Comparison of ENCODE assay signal across 8 cellular contexts in genomic region chr6:157022022-157022740, GRCh38.
A peak's percentile ranks its signal among the peaks of the same experiment; 100 is the strongest.
DNase-seq lines count a peak whose midpoint lies in the region; ATAC-seq, FAIRE-seq and TF ChIP-seq lines count a peak whose summit lies in the region.

No MANE protein-coding gene starts in this region.

- H3K9me3 ChIP-seq in esophagus muscularis mucosa = no peaks in the 10 kb centered on the region
- no peaks in the 10 kb centered on the region for H3K9me3 ChIP-seq in muscle layer of duodenum (ENCODE audit: control insufficient read depth in 1 of 2, low read length in 2 of 2)

- intact Hi-C loops in esophagus muscularis mucosa (cut with DNase I) = loop anchor here (2.0 to 10.0 kb wide), 2 partner anchors 335 to 457 kb away; no protein-coding TSS in a partner anchor

- H3K4me3 ChIP-seq in esophagus muscularis mucosa = peak overlapping the region; percentile 74 to 93 (median 80)
- peak overlapping the region; percentile 72 to 77 for H3K4me3 ChIP-seq in muscle layer of duodenum (ENCODE audit: low read depth in 1 of 2, low read length in 2 of 2)

- FAIRE-seq in RCC 7860 (lab: Jason Lieb, UNC) = no peak

- peak; percentile 58 for ATAC-seq in GM21723 (IDR thresholded peaks at IDR 0.05; ENCODE audit: unreplicated experiment)

- TF ChIP-seq CTCF in esophagus muscularis mucosa (IDR thresholded peaks at IDR 0.05) = no peak

- H3K4me1 ChIP-seq in esophagus muscularis mucosa (peaks cover 26 to 63% (median 41%) of the 10 kb centered on the region in 4 donors), muscle layer of duodenum (ENCODE audit: control insufficient read depth in 1 of 2, insufficient read depth in 2 of 2, low read length in 2 of 2) (peaks cover 12% of the 10 kb centered on the region in 2 donors)

- peak overlapping the region; percentile 96 to 100 (median 98) for H3K27ac ChIP-seq in esophagus muscularis mucosa (replicated peaks in 1 of 4)
- H3K27ac ChIP-seq in muscle layer of duodenum (ENCODE audit: low read length) = peak overlapping the region; percentile 91

- TF ChIP-seq POLR2A in esophagus muscularis mucosa (IDR thresholded peaks at IDR 0.05; ENCODE audit: low read depth) = peak; percentile 16

- WGBS in esophagus muscularis mucosa = 5% methylated on average over 18 of the region's 33 CpGs

- TF ChIP-seq EP300 in esophagus muscularis mucosa (IDR thresholded peaks at IDR 0.05) = no peak

- H3K36me3 ChIP-seq in esophagus muscularis mucosa (no peaks in the 10 kb centered on the region), muscle layer of duodenum (ENCODE audit: control insufficient read depth in 1 of 2, insufficient read depth in 2 of 2, low read length in 2 of 2) (peaks cover 0 to 11% of the 10 kb centered on the region in 2 donors)

- DNase-seq in DMS 273 treated with DMSO at 0.1 percent for 48 hours (lab: John Stamatoyannopoulos, UW) (peak; percentile 21), KG1 (lab: John Stamatoyannopoulos, UW) (peak; percentile 70), RCC 7860 (ENCODE audit: low spot score) (peak; percentile 66), activated T-helper 1 cell treated with Interleukin-2 at 50 U/mL for 16 hours (ENCODE audit: low read depth) (peak; percentile 77), esophagus muscularis mucosa (ENCODE audit: extremely low spot score) (peak; percentile 98)
- DNase-seq in stimulated activated CD8-positive, alpha-beta memory T cell treated with anti-CD3 and anti-CD28 coated beads, Interleukin-7, amount 100 ng/mL, for 4 hours (ENCODE audit: low read depth in 2 of 2) = peak; percentile 62 to 79

- H3K27me3 ChIP-seq in esophagus muscularis mucosa (no peaks in the 10 kb centered on the region), muscle layer of duodenum (ENCODE audit: low read depth, low read length) (no peaks in the 10 kb centered on the region)

Comparison
In these comparisons a context has a peak if more than half of its experiments do, and no peak if none do; other contexts are left out.
1. Peak in every context shown above with its lines: DNase-seq, ATAC-seq, H3K4me3 ChIP-seq and H3K27ac ChIP-seq.
2. DNase-seq: peak in every context shown above with its lines; median percentile 98 in esophagus muscularis mucosa; 77 in activated T-helper 1 cell treated with Interleukin-2 at 50 U/mL for 16 hours; 70 in stimulated activated CD8-positive, alpha-beta memory T cell treated with anti-CD3 and anti-CD28 coated beads, Interleukin-7, amount 100 ng/mL, for 4 hours; 70 in KG1; 66 in RCC 7860; 21 in DMS 273 treated with DMSO at 0.1 percent for 48 hours.